Comparison of ENCODE assay signal across 27 cellular contexts in the genomic region with DNA sequence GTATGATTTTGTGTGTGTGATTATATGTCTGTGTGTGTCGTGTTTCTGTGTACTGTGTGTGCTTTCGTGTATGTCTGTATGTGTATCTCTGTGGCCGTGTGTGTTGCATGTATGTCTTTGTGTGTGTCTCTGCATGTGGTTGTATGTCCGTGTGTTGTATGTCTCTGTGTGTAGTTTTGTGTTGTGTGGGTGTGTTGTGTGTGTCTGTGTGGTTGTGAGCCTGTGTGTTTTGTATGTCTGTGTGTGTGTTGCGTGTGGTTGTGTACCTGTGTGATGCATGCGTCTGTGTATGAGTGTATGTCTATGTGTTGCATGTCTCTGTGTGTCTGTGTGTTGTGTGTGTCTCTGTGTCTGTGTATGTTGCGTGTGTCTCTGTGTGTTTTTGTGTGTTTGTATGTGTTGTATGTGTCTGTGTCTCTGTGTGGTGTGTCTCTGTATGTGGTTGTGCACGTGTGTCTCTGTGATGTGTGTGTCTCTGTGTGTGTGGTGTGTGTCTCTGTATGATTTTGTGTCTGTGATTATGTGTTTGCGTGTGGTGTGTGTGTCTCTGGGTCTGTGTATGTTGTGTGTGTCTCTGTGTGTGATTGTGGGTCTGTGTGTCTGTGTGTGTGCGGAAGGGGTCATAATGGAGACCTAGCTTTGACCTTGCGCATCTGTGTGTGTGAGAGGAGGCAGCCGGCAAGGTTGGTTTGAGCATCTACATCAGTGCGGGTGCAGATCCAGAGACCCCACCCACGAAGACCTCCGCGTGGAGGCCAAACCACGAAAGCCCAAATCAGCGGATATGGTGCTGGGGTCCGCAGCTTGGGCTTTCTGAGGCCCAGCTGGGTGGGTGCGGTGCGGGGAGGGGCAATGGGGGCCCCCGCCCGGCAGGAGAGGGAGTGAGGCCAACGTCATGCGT.
DNase-seq lines count a peak whose midpoint lies in the region; ATAC-seq, FAIRE-seq and TF ChIP-seq lines count a peak whose summit lies in the region.
"Had no signal": no experiment of that assay in that cellular context is flagged by ENCODE, and none has a peak within 500 bp of the region (broad histone marks: within the 10 kb centered on the region; RNA-seq: fewer than 3 reads in every experiment).

No MANE protein-coding gene starts in this region.

- H3K4me1 ChIP-seq in RWPE2 (ENCODE audit: insufficient read depth, poor library complexity, severe bottlenecking) (peaks cover 20% of the 10 kb centered on the region), kidney (ENCODE audit: control insufficient read depth in 1 of 2, insufficient read depth in 1 of 2, low read depth in 1 of 2, low read length in 2 of 2) (peaks cover 0 to 10% of the 10 kb centered on the region in 2 donors), spleen (peaks cover 8 to 40% (median 24%) of the 10 kb centered on the region in 6 donors), endodermal cell (ENCODE audit: control insufficient read depth, insufficient read depth, low read length) (peaks cover 8% of the 10 kb centered on the region)

- 92 to 95% (median 93%) methylated on average over 25 of the region's 25 CpGs for WGBS in spleen, 5 donors
- 84 to 87% methylated on average over 10 to 25 of the region's 25 CpGs for WGBS in endodermal cell (ENCODE audit: insufficient coverage in 1 of 2, insufficient read length in 1 of 2), 2 experiments

- H3K4me3 ChIP-seq in RWPE2 (ENCODE audit: severe bottlenecking) (no peak overlapping the region), kidney (ENCODE audit: low read length in 2 of 2) (no peak overlapping the region), spleen (no peak overlapping the region), endodermal cell (ENCODE audit: low read length) (no peak overlapping the region)
- H3K4me3 ChIP-seq: A549, GM23338, MG63, PC-9, stomach had no signal

- no peak overlapping the region for H3K4me3 Mint-ChIP-seq in endodermal cell
- H3K4me3 Mint-ChIP-seq: activated CD4-positive, alpha-beta memory T cell treated with anti-CD3 and anti-CD28 coated beads, Interleukin-2, amount 10 ng/mL, durations not matched to agents 7 days and 5 days; activated T-cell treated with anti-CD3 and anti-CD28 coated beads, Interleukin-2, amount 50 U/mL, for 4 hours; GM23338; type B pancreatic cell had no signal

- H3K27me3 ChIP-seq in RWPE2 (ENCODE audit: insufficient read depth, poor library complexity, severe bottlenecking) = no peaks in the 10 kb centered on the region
- peaks cover 0 to 3% (median 0%) of the 10 kb centered on the region in 7 donors for H3K27me3 ChIP-seq in spleen (replicated peaks in 1 of 7)
- H3K27me3 ChIP-seq in endodermal cell (ENCODE audit: control insufficient read depth, insufficient read depth, low read length, poor library complexity, severe bottlenecking) = no peaks in the 10 kb centered on the region
- H3K27me3 ChIP-seq: BE2C, MG63, stomach had no signal

- no peak for TF ChIP-seq CTCF in RWPE2 (IDR thresholded peaks at IDR 0.05; ENCODE audit: poor library complexity, severe bottlenecking)
- TF ChIP-seq CTCF in kidney (IDR thresholded peaks at IDR 0.05; ENCODE audit: borderline replicate concordance, extremely low read depth, insufficient read depth) = no peak
- no peak for TF ChIP-seq CTCF in spleen (IDR thresholded peaks at IDR 0.05 in 8 of 11, conservative IDR thresholded peaks at IDR 0.05 in 3 of 11)
- no peak for TF ChIP-seq CTCF in endodermal cell (conservative IDR thresholded peaks at IDR 0.05)

- no peak overlapping the region for H3K27ac ChIP-seq in RWPE2 (ENCODE audit: poor library complexity, severe bottlenecking)
- H3K27ac ChIP-seq in kidney (ENCODE audit: low read depth in 2 of 2, low read length in 2 of 2) = no peak overlapping the region
- no peak overlapping the region for H3K27ac ChIP-seq in spleen
- H3K27ac ChIP-seq in endodermal cell (ENCODE audit: low read depth, low read length) = no peak overlapping the region
- H3K27ac ChIP-seq: A549, PC-9, stomach, VCaP had no signal

- H3K36me3 ChIP-seq in RWPE2 (ENCODE audit: low read depth) (no peaks in the 10 kb centered on the region), kidney (ENCODE audit: control insufficient read depth in 1 of 2, insufficient read depth in 2 of 2, low read length in 2 of 2) (no peaks in the 10 kb centered on the region), spleen (no peaks in the 10 kb centered on the region), endodermal cell (ENCODE audit: control insufficient read depth, insufficient read depth, low read length) (no peaks in the 10 kb centered on the region)
- H3K36me3 ChIP-seq: BE2C, MG63, stomach had no signal

- ATAC-seq in RWPE2 (ENCODE audit: low read depth) (no peak), GM21360 (IDR thresholded peaks at IDR 0.05; ENCODE audit: unreplicated experiment) (no peak)
- ATAC-seq: A549; activated T-cell treated with anti-CD3 and anti-CD28 coated beads, Interleukin-2, amount 50 U/mL, for 4 hours; GM23338; SK-N-SH treated with all-trans-retinoic acid at 6 μM for 48 hours had no signal

- no peak overlapping the region for H3K9ac ChIP-seq in kidney (ENCODE audit: low read length in 2 of 2)
- no peak overlapping the region for H3K9ac ChIP-seq in endodermal cell (ENCODE audit: extremely low read depth, low read length, poor library complexity, severe bottlenecking)

- no peaks in the 10 kb centered on the region for H3K36me3 Mint-ChIP-seq in endodermal cell (ENCODE audit: low read depth)
- H3K36me3 Mint-ChIP-seq: type B pancreatic cell had no signal

- H3K9me3 ChIP-seq in RWPE2 (ENCODE audit: severe bottlenecking) = no peaks in the 10 kb centered on the region
- H3K9me3 ChIP-seq in kidney (ENCODE audit: control insufficient read depth in 1 of 2, low read length in 2 of 2) = no peaks in the 10 kb centered on the region
- peaks cover 0 to 3% (median 0%) of the 10 kb centered on the region in 8 donors for H3K9me3 ChIP-seq in spleen
- peaks cover 6% of the 10 kb centered on the region for H3K9me3 ChIP-seq in endodermal cell (ENCODE audit: control insufficient read depth, low read length)
- H3K9me3 ChIP-seq: A549, MG63, stomach had no signal

- peak; percentile 24 for DNase-seq in activated effector memory CD4-positive, alpha-beta T cell treated with anti-CD3 and anti-CD28 coated beads, Interleukin-2, amount 50 U/mL, for 16 hours
- no peak for DNase-seq in activated effector memory CD4-positive, alpha-beta T cell treated with Interleukin-2 at 50 U/mL for 16 hours
- DNase-seq in RWPE2 (ENCODE audit: low spot score) (peak; percentile 42), kidney (peak; percentile 45), spleen (peak; percentile 23), endodermal cell (no peak), hepatic stellate cell (ENCODE audit: low spot score) (no peak)
- DNase-seq: activated CD4-positive, alpha-beta memory T cell treated with anti-CD3 and anti-CD28 coated beads, Interleukin-2, amount 10 ng/mL, durations not matched to agents 7 days and 5 days; activated naive CD4-positive, alpha-beta T cell treated with anti-CD3 and anti-CD28 coated beads, Interleukin-2, amount 50 U/mL, for 16 hours; Calu3; caudate nucleus; dermis blood vessel endothelial cell; EL; MG63; NCI-H1436; NCI-H510A treated with DMSO at 0.1 percent for 48 hours; PC-9; stimulated activated CD4-positive, alpha-beta T cell treated with anti-CD3 and anti-CD28 coated beads, Interleukin-12 subunit alpha, Interleukin-12 subunit beta, amount 100 ng/mL, for 4 hours; stomach had no signal

- H3K9me3 Mint-ChIP-seq in endodermal cell = no peaks in the 10 kb centered on the region
- H3K9me3 Mint-ChIP-seq: activated CD4-positive, alpha-beta memory T cell treated with anti-CD3 and anti-CD28 coated beads, Interleukin-2, amount 10 ng/mL, durations not matched to agents 7 days and 5 days; activated T-cell treated with anti-CD3 and anti-CD28 coated beads, Interleukin-2, amount 50 U/mL, for 4 hours; GM23338; type B pancreatic cell had no signal

- H3K4me1 Mint-ChIP-seq in endodermal cell = peaks cover 32% of the 10 kb centered on the region
- H3K4me1 Mint-ChIP-seq: activated CD4-positive, alpha-beta memory T cell treated with anti-CD3 and anti-CD28 coated beads, Interleukin-2, amount 10 ng/mL, durations not matched to agents 7 days and 5 days had no signal

- H3K27ac Mint-ChIP-seq in endodermal cell = no peak overlapping the region
- H3K27ac Mint-ChIP-seq: activated CD4-positive, alpha-beta memory T cell treated with anti-CD3 and anti-CD28 coated beads, Interleukin-2, amount 10 ng/mL, durations not matched to agents 7 days and 5 days; GM23338; type B pancreatic cell had no signal

- no peak for FAIRE-seq in kidney (lab: Jason Lieb, UNC)
- FAIRE-seq: A549 had no signal

- H3K27me3 Mint-ChIP-seq in endodermal cell (ENCODE audit: insufficient read depth) = no peaks in the 10 kb centered on the region
- H3K27me3 Mint-ChIP-seq: activated CD4-positive, alpha-beta memory T cell treated with anti-CD3 and anti-CD28 coated beads, Interleukin-2, amount 10 ng/mL, durations not matched to agents 7 days and 5 days; type B pancreatic cell had no signal

- intact Hi-C loops in kidney (cut with DNase I) = no loop called here
- intact Hi-C loops in spleen (cut with DNase I; ENCODE audit: low total_unique reads) = no loop called here

- TF ChIP-seq POLR2A in spleen (IDR thresholded peaks at IDR 0.05) = no peak

Comparison
In these comparisons a context has a peak if more than half of its experiments do, and no peak if none do; other contexts are left out.
1. DNase-seq: peak in activated effector memory CD4-positive, alpha-beta T cell treated with anti-CD3 and anti-CD28 coated beads, Interleukin-2, amount 50 U/mL, for 16 hours (single experiment), RWPE2 (single experiment), kidney (single experiment) and spleen (single experiment); none in activated effector memory CD4-positive, alpha-beta T cell treated with Interleukin-2 at 50 U/mL for 16 hours (single experiment), endodermal cell (single experiment) and hepatic stellate cell (single experiment).